Comparison of ENCODE assay signal across 8 cellular contexts in the genomic region with DNA sequence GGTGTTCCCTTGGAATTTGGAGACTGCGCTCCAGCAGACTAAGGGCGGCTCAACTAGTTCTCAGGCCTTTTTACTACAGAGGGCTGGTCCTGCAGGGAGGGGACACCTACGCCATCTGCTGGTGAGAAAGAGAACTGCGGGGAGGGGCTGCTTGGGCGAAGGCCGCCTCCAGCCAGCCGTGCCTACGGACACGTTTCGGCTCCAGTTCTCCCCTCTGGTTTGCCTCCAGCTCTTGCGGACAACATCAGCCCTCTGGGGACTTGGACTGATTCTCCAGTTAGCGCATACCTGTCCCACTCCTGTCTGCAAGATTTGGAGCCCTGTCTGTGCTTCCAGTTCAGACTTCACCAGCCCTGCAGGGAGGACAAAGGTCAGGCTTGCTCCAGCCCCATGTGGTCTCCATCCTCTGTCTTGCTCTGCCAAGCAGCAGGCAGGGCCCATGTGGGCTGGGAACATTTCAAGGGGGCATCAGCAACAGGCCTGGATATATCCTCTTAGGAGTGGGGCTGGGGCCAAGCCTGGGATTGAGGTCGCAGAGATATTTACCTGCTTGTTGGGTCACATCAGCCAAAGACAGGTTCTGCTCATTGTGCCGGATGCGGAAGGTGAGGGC. TPM values are rescaled to one million over a fixed set of nuclear protein-coding genes. Genes with fewer than 3 reads are reported as not detected.
DNase-seq lines count a peak whose midpoint lies in the region; ATAC-seq and TF ChIP-seq lines count a peak whose summit lies in the region.

No MANE protein-coding gene starts in this region.

- H3K4me1 ChIP-seq in A673 (ENCODE audit: insufficient read depth, low read length, poor library complexity, severe bottlenecking): no peaks in the 10 kb centered on the region

- ATAC-seq in GM18502 (IDR thresholded peaks at IDR 0.05; ENCODE audit: poor library complexity, unreplicated experiment): peak; percentile 57
- peak; percentile 50 for ATAC-seq in HG03432 (IDR thresholded peaks at IDR 0.05; ENCODE audit: unreplicated experiment)
- ATAC-seq in memory B cell (ENCODE audit: low read depth): peak; percentile 61

- no peak overlapping the region for H3K4me3 Mint-ChIP-seq in memory B cell

- peaks cover 51% of the 10 kb centered on the region for H3K27me3 ChIP-seq in A673 (replicated peaks; ENCODE audit: insufficient read depth, low read depth, low read length, poor library complexity)

- CTCF ChIA-PET in A673 (lab: Charles Lee): no interaction called here

- DNase-seq in A673 (ENCODE audit: low spot score) (peak; percentile 83), NCI-H82 treated with DMSO at 0.1 percent for 48 hours (lab: John Stamatoyannopoulos, UW; ENCODE audit: unreplicated experiment) (peak; percentile 24), memory B cell (ENCODE audit: low spot score in 2 of 2) (peak; percentile 97 to 99)
- peak; percentile 97 for DNase-seq in activated CD4-positive, alpha-beta T cell treated with anti-CD3 and anti-CD28 coated beads, Interleukin-2, amount 50 U/mL, for 48 hours
- DNase-seq in effector CD4-positive, alpha-beta T cell: peak; percentile 84
- peak; percentile 63 to 75 for DNase-seq in stimulated activated CD8-positive, alpha-beta memory T cell treated with anti-CD3 and anti-CD28 coated beads, Interleukin-15, amount 100 ng/mL, for 4 hours (ENCODE audit: low read depth in 2 of 2)

- H3K27me3 Mint-ChIP-seq in memory B cell: peaks cover 12% of the 10 kb centered on the region

- peak; percentile 92 for TF ChIP-seq CTCF in A673 (conservative IDR thresholded peaks at IDR 0.05; ENCODE audit: low read depth, low read length)

- intact Hi-C loops in A673 (cut with micrococcal nuclease; ENCODE audit: unreplicated experiment): loop anchor here (1.0 to 10.0 kb wide), 4 partner anchors 122 to 444 kb away; a partner anchor contains a TSS

- H3K36me3 Mint-ChIP-seq in memory B cell: no peaks in the 10 kb centered on the region

- no peak overlapping the region for H3K27ac Mint-ChIP-seq in memory B cell

- H3K9me3 Mint-ChIP-seq in memory B cell: no peaks in the 10 kb centered on the region

- H3K36me3 ChIP-seq in A673 (ENCODE audit: insufficient read depth, low read length, poor library complexity, severe bottlenecking): no peaks in the 10 kb centered on the region

- H3K4me1 Mint-ChIP-seq in memory B cell: peaks cover 10% of the 10 kb centered on the region

- no TSS peak for BruUV-seq in A673 (replicated peaks; lab: Mats Ljungman, UMichigan)

- POLR2A ChIA-PET in A673 (lab: Charles Lee; ENCODE audit: low non-redundant PET): no interaction called here

- H3K27ac ChIP-seq in A673 (ENCODE audit: low read depth, low read length, poor library complexity, severe bottlenecking): no peak overlapping the region

- H3K9me3 ChIP-seq in A673 (ENCODE audit: low read depth, low read length, poor library complexity, severe bottlenecking): no peaks in the 10 kb centered on the region

- no peak overlapping the region for H3K4me3 ChIP-seq in A673 (ENCODE audit: low read depth, low read length, poor library complexity, severe bottlenecking)

RNA-seq across cellular contexts. Expression of a gene that starts 10.3 kb away (rescaled TPM):
- 0.30 TPM in 1 of 2 replicates, not detected in the other for total RNA-seq in A673 (2021)

RNA-seq across cellular contexts. Expression of a gene that starts 19.7 kb away (rescaled TPM):
- total RNA-seq in A673 (2021): 24.4 and 24.6 TPM in 2 replicates

RNA-seq across cellular contexts. Expression of a gene that starts 33.7 kb away (rescaled TPM):
- not detected in 2 replicates for total RNA-seq in A673 (2021)

RNA-seq across cellular contexts. Expression of a gene that starts 45.1 kb away (rescaled TPM):
- total RNA-seq in A673 (2021): 62.9 and 68.0 TPM in 2 replicates

RNA-seq across cellular contexts. Expression of a gene that starts 45.8 kb away (rescaled TPM):
- not detected in 2 replicates for total RNA-seq in A673 (2021)

Comparison
In these comparisons a context has a peak if more than half of its experiments do, and no peak if none do; other contexts are left out.
1. DNase-seq: peak in every context shown above with its lines; median percentile 98 in memory B cell; 97 in activated CD4-positive, alpha-beta T cell treated with anti-CD3 and anti-CD28 coated beads, Interleukin-2, amount 50 U/mL, for 48 hours; 84 in effector CD4-positive, alpha-beta T cell; 83 in A673; 69 in stimulated activated CD8-positive, alpha-beta memory T cell treated with anti-CD3 and anti-CD28 coated beads, Interleukin-15, amount 100 ng/mL, for 4 hours; 24 in NCI-H82 treated with DMSO at 0.1 percent for 48 hours.